In genomic region chr5:156912869-156913268, GRCh38 we compare ENCODE assay signal across 1 cellular context.
TF ChIP-seq lines count a peak whose summit lies in the region.

No MANE protein-coding gene starts in this region.

TF ChIP-seq in GM12878, 131 proteins besides CTCF, POLR2A, EP300 and RAD21 (continued from another document):
- TF ChIP-seq ELK1 (IDR thresholded peaks at IDR 0.05; ENCODE audit: low read depth, low read length), result no peak
- no peak for TF ChIP-seq PAX5 (IDR thresholded peaks at IDR 0.05; ENCODE audit: borderline replicate concordance, low read depth, low read length)
- TF ChIP-seq SIX5 (IDR thresholded peaks at IDR 0.05; ENCODE audit: low read depth, low read length, severe bottlenecking), result no peak
- no peak for TF ChIP-seq CEBPB (IDR thresholded peaks at IDR 0.05; ENCODE audit: borderline replicate concordance in 1 of 2, low read depth in 2 of 2, low read length in 2 of 2)
- no peak for TF ChIP-seq RBBP5 (conservative IDR thresholded peaks at IDR 0.05)
